Comparison of ENCODE assay signal across 8 cellular contexts in the genomic region with DNA sequence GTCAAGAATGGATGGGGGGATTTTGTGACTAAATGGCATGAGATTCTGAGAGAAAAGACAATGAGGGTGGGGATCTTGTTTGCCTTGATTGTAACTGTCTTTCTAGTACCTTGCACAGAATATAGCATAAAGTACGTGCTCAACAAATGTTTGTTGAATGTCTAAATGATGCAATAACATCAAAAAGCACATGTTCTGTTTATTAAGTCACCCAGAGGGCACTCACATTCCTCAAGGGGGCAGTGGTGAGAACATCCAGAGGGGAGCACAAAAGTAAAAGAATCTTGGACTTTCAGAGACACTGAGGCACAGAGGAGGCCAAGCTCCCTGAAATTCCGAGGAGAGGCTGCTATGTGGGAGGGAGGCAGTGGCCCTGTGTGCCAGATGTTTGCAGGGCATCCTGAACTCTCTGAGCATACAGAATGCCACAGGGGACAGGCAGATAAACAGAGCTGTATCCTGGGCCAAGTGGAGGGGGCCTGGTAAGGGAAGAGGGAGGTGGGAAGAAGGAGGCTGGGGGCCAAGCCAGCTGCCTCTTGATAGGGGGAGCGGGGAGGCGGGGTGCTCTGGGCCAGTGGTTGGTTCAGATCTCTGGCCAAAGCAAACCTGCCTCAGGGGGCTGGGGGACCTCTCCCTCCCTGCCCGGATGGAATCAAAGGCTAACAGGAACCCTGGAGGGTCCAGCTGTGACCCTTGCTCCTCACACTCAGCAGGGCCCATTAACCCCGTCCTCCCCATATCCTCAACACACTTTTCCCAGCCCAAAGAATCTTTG. TPM values are rescaled to one million over a fixed set of nuclear protein-coding genes. Genes with fewer than 3 reads are reported as not detected.
DNase-seq lines count a peak whose midpoint lies in the region; ATAC-seq and TF ChIP-seq lines count a peak whose summit lies in the region.

No MANE protein-coding gene starts in this region.

- intact Hi-C loops in cardiac septum (cut with DNase I): no loop called here
- intact Hi-C loops in Panc1 (cut with micrococcal nuclease; ENCODE audit: unreplicated experiment): loop anchor here (10.0 kb wide), 1 partner anchor 86 kb away; the partner anchor contains the start of gene CASQ1

- H3K36me3 ChIP-seq in cardiac muscle cell: no peaks in the 10 kb centered on the region
- H3K36me3 ChIP-seq in Panc1 (ENCODE audit: control insufficient read depth, insufficient read depth, low read length): no peaks in the 10 kb centered on the region

- H3K4me1 ChIP-seq in cardiac muscle cell (ENCODE audit: low read depth): peaks cover 7% of the 10 kb centered on the region
- no peaks in the 10 kb centered on the region; the same call in 1 of the 2 replicates for H3K4me1 ChIP-seq in Panc1 (ENCODE audit: control insufficient read depth, insufficient read depth, low read length)

- DNase-seq in cardiac muscle cell (ENCODE audit: low read depth in 1 of 2, low spot score in 1 of 2) (peak; percentile 63 to 74), cardiac septum (ENCODE audit: low spot score) (no peak), Panc1 (ENCODE audit: low read depth, low spot score) (no peak), caudate nucleus (lab: John Stamatoyannopoulos, UW) (peak in 4 of 61 donors; percentile 8 to 45 (median 12)), lung microvascular endothelial cell (ENCODE audit: low read depth in 2 of 2) (peak; percentile 55 to 60), kidney glomerular epithelial cell (lab: John Stamatoyannopoulos, UW) (no peak)

- H3K9me3 ChIP-seq in cardiac muscle cell (ENCODE audit: low read depth) (no peaks in the 10 kb centered on the region), Panc1 (ENCODE audit: control insufficient read depth, insufficient read depth, low read depth, low read length) (no peaks in the 10 kb centered on the region)

- H3K4me3 ChIP-seq in cardiac muscle cell: no peak overlapping the region
- no peak overlapping the region for H3K4me3 ChIP-seq in Panc1 (ENCODE audit: low read depth in 2 of 2, low read length in 2 of 2)

- CTCF ChIA-PET in Panc1 (lab: Charles Lee): interaction anchor here (0.7 to 1.1 kb wide), 2 partner anchors 44 to 111 kb away, joined by 3 to 9 read pairs; no protein-coding TSS in a partner anchor

- H3K27ac ChIP-seq in cardiac muscle cell (no peak overlapping the region), Panc1 (ENCODE audit: low read length) (peak overlapping the region; percentile 51; the same call in 1 of the 2 replicates), caudate nucleus (ENCODE audit: low read depth, low read length) (peak overlapping the region; percentile 41)

- peak; percentile 60 for TF ChIP-seq CTCF in cardiac muscle cell (IDR thresholded peaks at IDR 0.05; ENCODE audit: low read depth, low read length)
- no peak; the same call in 1 of the 2 replicates for TF ChIP-seq CTCF in Panc1 (IDR thresholded peaks at IDR 0.05)

- ATAC-seq in Panc1 (peak; percentile 54), HG03095 (IDR thresholded peaks at IDR 0.05; ENCODE audit: unreplicated experiment) (no peak), GM21528 (IDR thresholded peaks at IDR 0.05; ENCODE audit: low FRiP score, unreplicated experiment) (no peak)

- in situ Hi-C loops in Panc1 (cut with HindIII; ENCODE audit: low pct_unique_long_range_greater_than_20kb, low sequenced_read_pairs): no loop called here

- H3K27me3 ChIP-seq in cardiac muscle cell (no peaks in the 10 kb centered on the region), Panc1 (ENCODE audit: control insufficient read depth, insufficient read depth, low read length) (no peaks in the 10 kb centered on the region)

- BruUV-seq in Panc1 (replicated peaks; lab: Mats Ljungman, UMichigan): no TSS peak

- POLR2A ChIA-PET in Panc1 (lab: Charles Lee): no interaction called here

RNA-seq across cellular contexts. Expression of gene ATP1A2, which starts 6.5 kb away (rescaled TPM):
- 19.3 and 40.9 TPM in 2 replicates for total RNA-seq in cardiac muscle cell
- polyA plus RNA-seq in cardiac muscle cell: 11.3 and 14.2 TPM in 2 replicates
- total RNA-seq in cardiac septum: 147 TPM
- total RNA-seq in Panc1 (2021; ENCODE audit: unreplicated experiment): 0.15 TPM
- 0.67 TPM for polyA plus RNA-seq in Panc1 (2012; ENCODE audit: insufficient read length)
- total RNA-seq in lung microvascular endothelial cell: not detected in 2 replicates

RNA-seq across cellular contexts. Expression of gene IGSF8, which starts 10.7 kb away (rescaled TPM):
- 23.0 and 29.1 TPM in 2 replicates for total RNA-seq in cardiac muscle cell
- polyA plus RNA-seq in cardiac muscle cell: 21.1 and 32.2 TPM in 2 replicates
- total RNA-seq in cardiac septum: 29.7 TPM
- total RNA-seq in Panc1 (2021; ENCODE audit: unreplicated experiment): 18.8 TPM
- 29.5 TPM for polyA plus RNA-seq in Panc1 (2012; ENCODE audit: insufficient read length)
- 4.6 and 10.3 TPM in 2 replicates for total RNA-seq in lung microvascular endothelial cell

RNA-seq across cellular contexts. Expression of gene KCNJ9, which starts 27.7 kb away (rescaled TPM):
- total RNA-seq in cardiac muscle cell: 0.03 and 0.11 TPM in 2 replicates
- polyA plus RNA-seq in cardiac muscle cell: 0.09 TPM in 1 of 2 replicates, not detected in the other
- not detected for total RNA-seq in cardiac septum
- total RNA-seq in Panc1 (2021; ENCODE audit: unreplicated experiment): not detected
- polyA plus RNA-seq in Panc1 (2012; ENCODE audit: insufficient read length): not detected
- total RNA-seq in lung microvascular endothelial cell: not detected in 2 replicates

RNA-seq across cellular contexts. Expression of gene KCNJ10, which starts 39.1 kb away (rescaled TPM):
- total RNA-seq in cardiac muscle cell (0.11 and 0.42 TPM in 2 replicates), cardiac septum (0.05 TPM), Panc1 (2021; ENCODE audit: unreplicated experiment) (0.08 TPM), lung microvascular endothelial cell (not detected in 2 replicates)
- 0.35 and 0.54 TPM in 2 replicates for polyA plus RNA-seq in cardiac muscle cell
- polyA plus RNA-seq in Panc1 (2012; ENCODE audit: insufficient read length): not detected

RNA-seq across cellular contexts. Expression of gene ATP1A4, which starts 42.3 kb away (rescaled TPM):
- total RNA-seq in cardiac muscle cell: 0.57 TPM in 1 of 2 replicates, not detected in the other
- 0.16 and 0.21 TPM in 2 replicates for polyA plus RNA-seq in cardiac muscle cell
- 1.0 TPM for total RNA-seq in cardiac septum
- total RNA-seq in Panc1 (2021; ENCODE audit: unreplicated experiment): not detected
- polyA plus RNA-seq in Panc1 (2012; ENCODE audit: insufficient read length): not detected
- total RNA-seq in lung microvascular endothelial cell: not detected in 2 replicates

Comparison
In these comparisons a context has a peak if more than half of its experiments do, and no peak if none do; other contexts are left out.
1. DNase-seq: peak in cardiac muscle cell (2 of 2) and lung microvascular endothelial cell (2 of 2); none in cardiac septum (single experiment), Panc1 (single experiment) and kidney glomerular epithelial cell (single experiment).
2. RNA of gene ATP1A2, which starts 6.5 kb away (total RNA-seq): 147 TPM in cardiac septum (single experiment) and 19.3 to 40.9 TPM in cardiac muscle cell; 0.15 TPM in Panc1 (single experiment) and not detected in lung microvascular endothelial cell; every median in the first group is over 10 times any median in the second.